Comparison of ENCODE assay signal across 1 cellular context in genomic region chr6:42068173-42068572, GRCh38.
TF ChIP-seq lines count a peak whose summit lies in the region.

No MANE protein-coding gene starts in this region.

TF ChIP-seq in K562, 482 proteins besides CTCF, POLR2A, EP300 and RAD21 (continued from another document):
- TF ChIP-seq, protein P1, sequence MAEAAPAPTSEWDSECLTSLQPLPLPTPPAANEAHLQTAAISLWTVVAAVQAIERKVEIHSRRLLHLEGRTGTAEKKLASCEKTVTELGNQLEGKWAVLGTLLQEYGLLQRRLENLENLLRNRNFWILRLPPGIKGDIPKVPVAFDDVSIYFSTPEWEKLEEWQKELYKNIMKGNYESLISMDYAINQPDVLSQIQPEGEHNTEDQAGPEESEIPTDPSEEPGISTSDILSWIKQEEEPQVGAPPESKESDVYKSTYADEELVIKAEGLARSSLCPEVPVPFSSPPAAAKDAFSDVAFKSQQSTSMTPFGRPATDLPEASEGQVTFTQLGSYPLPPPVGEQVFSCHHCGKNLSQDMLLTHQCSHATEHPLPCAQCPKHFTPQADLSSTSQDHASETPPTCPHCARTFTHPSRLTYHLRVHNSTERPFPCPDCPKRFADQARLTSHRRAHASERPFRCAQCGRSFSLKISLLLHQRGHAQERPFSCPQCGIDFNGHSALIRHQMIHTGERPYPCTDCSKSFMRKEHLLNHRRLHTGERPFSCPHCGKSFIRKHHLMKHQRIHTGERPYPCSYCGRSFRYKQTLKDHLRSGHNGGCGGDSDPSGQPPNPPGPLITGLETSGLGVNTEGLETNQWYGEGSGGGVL (CRISPR knock-in tag; IDR thresholded peaks at IDR 0.05), result no peak
- no peak for TF ChIP-seq PTTG1 (tag; IDR thresholded peaks at IDR 0.05; ENCODE audit: low read depth)
- TF ChIP-seq GABPB1 (CRISPR knock-in tag; IDR thresholded peaks at IDR 0.05), result no peak
- TF ChIP-seq MCM7 (IDR thresholded peaks at IDR 0.05), result no peak
- TF ChIP-seq MTF1 (CRISPR knock-in tag; IDR thresholded peaks at IDR 0.05; ENCODE audit: borderline replicate concordance), result no peak
